30 cellular contexts compared by ENCODE assay signal in genomic region chr10:80900661-80901060, GRCh38.
DNase-seq lines count a peak whose midpoint lies in the region; ATAC-seq, FAIRE-seq and TF ChIP-seq lines count a peak whose summit lies in the region.
"Had no signal": no experiment of that assay in that cellular context is flagged by ENCODE, and none has a peak within 500 bp of the region (broad histone marks: within the 10 kb centered on the region; RNA-seq: fewer than 3 reads in every experiment).

No MANE protein-coding gene starts in this region.

- H3K27me3 ChIP-seq in foreskin keratinocyte: no peaks in the 10 kb centered on the region
- H3K27me3 ChIP-seq: ascending aorta, left lung had no signal

- TF ChIP-seq CTCF in foreskin keratinocyte (conservative IDR thresholded peaks at IDR 0.05): no peak

- no peak overlapping the region for H3K27ac ChIP-seq in foreskin keratinocyte
- H3K27ac ChIP-seq: A549, ascending aorta, left lung, thoracic aorta had no signal

- ATAC-seq in GM18870 (IDR thresholded peaks at IDR 0.05; ENCODE audit: unreplicated experiment): peak; percentile 59
- ATAC-seq in foreskin keratinocyte: no peak
- no peak for ATAC-seq in GM19455 (IDR thresholded peaks at IDR 0.05; ENCODE audit: unreplicated experiment)
- no peak for ATAC-seq in HG02623 (IDR thresholded peaks at IDR 0.05; ENCODE audit: unreplicated experiment)
- no peak for ATAC-seq in GM19395 (IDR thresholded peaks at IDR 0.05; ENCODE audit: unreplicated experiment)
- ATAC-seq: A549, left lung, Panc1 had no signal

- FAIRE-seq in frontal cortex (lab: Jason Lieb, UNC): no peak
- FAIRE-seq: A549, G401.6 had no signal

- H3K4me1 ChIP-seq in foreskin keratinocyte: no peaks in the 10 kb centered on the region
- H3K4me1 ChIP-seq: A549, ascending aorta, left lung had no signal

- DNase-seq in COLO668 (lab: John Stamatoyannopoulos, UW; ENCODE audit: unreplicated experiment): peak; percentile 1
- DNase-seq in NCI-H2171 (lab: John Stamatoyannopoulos, UW): peak; percentile 38
- peak; percentile 21 to 60 for DNase-seq in foreskin keratinocyte
- DNase-seq in frontal cortex (ENCODE audit: low spot score in 2 of 2): no peak
- DNase-seq: activated CD4-positive, alpha-beta T cell treated with anti-CD3 and anti-CD28 coated beads for 48 hours; activated CD8-positive, alpha-beta memory T cell treated with anti-CD3 and anti-CD28 coated beads for 24 hours; activated effector memory CD4-positive, alpha-beta T cell treated with anti-CD3 and anti-CD28 coated beads, Interleukin-2, amount 50 U/mL, for 16 hours; activated naive CD8-positive, alpha-beta T cell treated with anti-CD3 and anti-CD28 coated beads for 36 hours; activated T-cell treated with anti-CD3 and anti-CD28 coated beads, Interleukin-2, amount 50 U/mL, for 1 hour; AML-193; CD4-positive, alpha-beta T cell; cortex of kidney; DMS153; endodermal cell; H7; hippocampal formation; left lung; naive B cell; NCI-H1694 treated with DMSO at 0.1 percent for 48 hours; NCI-H510A treated with DMSO at 0.1 percent for 48 hours; SHP77 had no signal

Comparison
In these comparisons a context has a peak if more than half of its experiments do, and no peak if none do; other contexts are left out.
1. DNase-seq: peak in COLO668 (single experiment), NCI-H2171 (single experiment) and foreskin keratinocyte (2 of 2); none in frontal cortex (0 of 2).